In the genomic region with DNA sequence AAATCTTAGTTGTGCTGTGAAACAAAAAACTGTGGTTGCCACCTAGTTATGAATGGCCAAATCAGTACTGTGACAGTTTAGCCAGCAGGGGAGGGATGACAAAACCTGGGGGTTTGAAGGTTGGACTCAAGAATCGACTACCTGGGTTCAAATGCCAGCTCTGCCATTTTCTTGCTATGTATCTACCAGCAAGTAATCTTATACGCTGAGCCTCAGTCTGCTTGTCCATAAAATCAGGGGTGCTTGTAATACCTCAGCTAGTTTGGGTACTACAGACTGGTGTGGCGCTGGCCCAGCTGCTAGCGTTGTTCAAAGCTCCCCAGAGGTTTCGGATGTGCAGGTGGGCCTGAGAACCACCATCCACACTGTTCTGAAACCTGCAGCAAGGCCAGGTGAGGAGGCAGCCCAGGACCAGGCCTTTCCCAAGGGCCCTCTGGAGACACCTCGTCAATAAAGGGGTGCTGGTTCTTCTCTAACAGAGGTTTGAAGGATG, we compare ENCODE assay signal across 12 cellular contexts. TPM values are rescaled to one million over a fixed set of nuclear protein-coding genes. Genes with fewer than 3 reads are reported as not detected.
DNase-seq lines count a peak whose midpoint lies in the region; ATAC-seq, FAIRE-seq and TF ChIP-seq lines count a peak whose summit lies in the region.
"Had no signal": no experiment of that assay in that cellular context is flagged by ENCODE, and none has a peak within 500 bp of the region (broad histone marks: within the 10 kb centered on the region; RNA-seq: fewer than 3 reads in every experiment).

No MANE protein-coding gene starts in this region.

- H3K79me2 ChIP-seq in HepG2 (ENCODE audit: insufficient read depth, low read length) (peaks cover 67% of the 10 kb centered on the region), Loucy (ENCODE audit: insufficient read depth, low read length) (peaks cover 65% of the 10 kb centered on the region)

- H3K9me3 ChIP-seq in HepG2 (ENCODE audit: low read length) (no peaks in the 10 kb centered on the region), right lobe of liver (no peaks in the 10 kb centered on the region), Loucy (ENCODE audit: insufficient read depth, low read depth, low read length) (no peaks in the 10 kb centered on the region), vagina (no peaks in the 10 kb centered on the region)

- TF ChIP-seq POLR2A in HepG2 (IDR thresholded peaks at IDR 0.05; ENCODE audit: insufficient read depth in 1 of 2, low read depth in 2 of 2, low read length in 2 of 2) (no peak), right lobe of liver (IDR thresholded peaks at IDR 0.05) (no peak), vagina (IDR thresholded peaks at IDR 0.05) (no peak)

- DNase-seq in HepG2 (ENCODE audit: low spot score), result no peak
- no peak for DNase-seq in right lobe of liver
- DNase-seq in NCI-H1694 treated with DMSO at 0.1 percent for 48 hours (lab: John Stamatoyannopoulos, UW), result no peak
- no peak for DNase-seq in H4 (ENCODE audit: low spot score)
- DNase-seq in vagina (ENCODE audit: extremely low spot score in 2 of 2), result no peak
- no peak for DNase-seq in NCI-H226
- DNase-seq: foreskin melanocyte; NCI-H2081 treated with DMSO at 0.1 percent for 48 hours; stimulated activated naive B cell treated with anti-CD40 and anti-IgM and Interleukin-4, amounts not matched to agents 10 μg/mL and 1 μg/mL and 100 μg/mL, for 72 hours had no signal

- TF ChIP-seq EP300 in HepG2 (IDR thresholded peaks at IDR 0.05; ENCODE audit: low read depth in 2 of 2, low read length in 2 of 2) (no peak), HepG2 (CRISPR knock-in tag; IDR thresholded peaks at IDR 0.05; ENCODE audit: borderline replicate concordance) (no peak)

- H4K20me1 ChIP-seq in HepG2 (ENCODE audit: insufficient read depth, low read length), result no peaks in the 10 kb centered on the region
- H4K20me1 ChIP-seq in Loucy (ENCODE audit: insufficient read depth, low read length, poor library complexity, severe bottlenecking), result no peaks in the 10 kb centered on the region

- H3K9ac ChIP-seq in HepG2 (ENCODE audit: insufficient read depth, low read depth, low read length) (no peak overlapping the region), Loucy (ENCODE audit: low read depth, low read length, poor library complexity, severe bottlenecking) (peak overlapping the region; percentile 90)

- CTCF ChIA-PET in HepG2 (lab: Yijun Ruan, JAX; ENCODE audit: low intra/inter-chr PET ratio, low total read pairs), result no interaction called here

- ATAC-seq in HepG2 (peak; percentile 15; the same call in 1 of the 3 replicates), right lobe of liver (no peak), HG02763 (IDR thresholded peaks at IDR 0.05; ENCODE audit: unreplicated experiment) (peak; percentile 33)

- H3K27ac ChIP-seq in HepG2 (ENCODE audit: extremely low read length, insufficient read depth, low read length) (no peak overlapping the region), right lobe of liver (no peak overlapping the region), vagina (no peak overlapping the region)

- TF ChIP-seq CTCF in HepG2 (CRISPR knock-in tag; IDR thresholded peaks at IDR 0.05) (no peak), right lobe of liver (IDR thresholded peaks at IDR 0.05) (no peak), Loucy (conservative IDR thresholded peaks at IDR 0.05; ENCODE audit: low read length) (peak; percentile 28), vagina (IDR thresholded peaks at IDR 0.05) (no peak)

- no peaks in the 10 kb centered on the region for H3K27me3 ChIP-seq in HepG2 (ENCODE audit: control insufficient read depth in 1 of 2, insufficient read depth in 2 of 2, low read length in 2 of 2)
- H3K27me3 ChIP-seq in right lobe of liver, result no peaks in the 10 kb centered on the region
- no peaks in the 10 kb centered on the region for H3K27me3 ChIP-seq in Loucy (ENCODE audit: insufficient read depth, low read length, poor library complexity, severe bottlenecking)
- H3K27me3 ChIP-seq in vagina, result no peaks in the 10 kb centered on the region

- no peak for FAIRE-seq in HepG2 (lab: Jason Lieb, UNC)

- H2AFZ ChIP-seq in HepG2 (ENCODE audit: low read length), result no peak overlapping the region
- no peak overlapping the region for H2AFZ ChIP-seq in Loucy (ENCODE audit: low read length)

- H3K36me3 ChIP-seq in HepG2 (replicated peaks in 1 of 2; ENCODE audit: control insufficient read depth in 1 of 2, insufficient read depth in 2 of 2, low read length in 2 of 2) (peaks cover 24 to 70% of the 10 kb centered on the region in 2 experiments), right lobe of liver (no peaks in the 10 kb centered on the region), Loucy (ENCODE audit: insufficient read depth, low read length) (peaks cover 29% of the 10 kb centered on the region; the same call in 1 of the 2 replicates), vagina (no peaks in the 10 kb centered on the region)

- H3K4me1 ChIP-seq in HepG2 (ENCODE audit: insufficient read depth, low read length), result peaks cover 53% of the 10 kb centered on the region
- H3K4me1 ChIP-seq in right lobe of liver, result peaks cover 0 to 2% (median 0%) of the 10 kb centered on the region in 4 donors
- H3K4me1 ChIP-seq in Loucy (ENCODE audit: insufficient read depth, low read length, poor library complexity, severe bottlenecking), result peaks cover 93% of the 10 kb centered on the region
- peaks cover 47% of the 10 kb centered on the region for H3K4me1 ChIP-seq in vagina

- POLR2A ChIA-PET in HepG2 (lab: Yijun Ruan, JAX), result interaction anchor here (1.2 to 2.0 kb wide), 3 partner anchors 7 to 40 kb away, joined by 3 to 6 read pairs (median 5); partner anchors contain the start of gene TRAM2

- in situ Hi-C loops in HepG2 (cut with HindIII; ENCODE audit: extremely low pct_ligation_motif_present, low pct_unique_long_range_greater_than_20kb), result no loop called here

- TF ChIP-seq RAD21 in HepG2 (CRISPR knock-in tag; IDR thresholded peaks at IDR 0.05), result no peak

- WGBS in HepG2 (ENCODE audit: low lambda C conversion rate), result 97% methylated on average over 6 of the region's 6 CpGs
- WGBS in right lobe of liver (ENCODE audit: insufficient coverage, low coverage, low lambda C conversion rate, missing lambda C conversion rate), result 83% methylated on average over 4 of the region's 6 CpGs

- no peaks in the 10 kb centered on the region for H3K9me2 ChIP-seq in Loucy (replicated peaks; ENCODE audit: low read depth, low read length)

- H3K4me3 ChIP-seq in HepG2 (replicated peaks in 1 of 3; ENCODE audit: insufficient read depth in 1 of 3, low read depth in 2 of 3, low read length in 3 of 3), result no peak overlapping the region
- H3K4me3 ChIP-seq in right lobe of liver, result no peak overlapping the region
- peak overlapping the region; percentile 61 for H3K4me3 ChIP-seq in Loucy (ENCODE audit: low read length, poor library complexity, severe bottlenecking)
- no peak overlapping the region for H3K4me3 ChIP-seq in vagina
- H3K4me3 ChIP-seq: lung had no signal

- peaks cover 36% of the 10 kb centered on the region for H3F3A ChIP-seq in Loucy (ENCODE audit: low read depth)

- intact Hi-C loops in HepG2 (cut with micrococcal nuclease; ENCODE audit: unreplicated experiment), result no loop called here
- intact Hi-C loops in right lobe of liver (cut with DNase I), result no loop called here
- intact Hi-C loops in vagina (cut with DNase I), result no loop called here

- no peak overlapping the region for H3K4me2 ChIP-seq in HepG2 (ENCODE audit: low read depth, low read length)
- peak overlapping the region; percentile 79 for H3K4me2 ChIP-seq in Loucy (ENCODE audit: low read depth, low read length, poor library complexity, severe bottlenecking)

- no TSS peak for BruUV-seq in HepG2 (replicated peaks; lab: Mats Ljungman, UMichigan)

TF ChIP-seq in HepG2, 621 proteins besides CTCF, POLR2A, EP300 and RAD21 (continues in another document):
- no peak for TF ChIP-seq NR3C1 (CRISPR knock-in tag; IDR thresholded peaks at IDR 0.05)

RNA-seq across cellular contexts. Expression of gene TRAM2, which starts 40.4 kb away (rescaled TPM):
- 40.5 and 49.1 TPM in 2 replicates for total RNA-seq in HepG2 (2016; rRNA removed; fragmentation: Illumina TruSeq; extraction: Trizol)
- total RNA-seq in HepG2 (2016; cell fraction: cytosol; rRNA removed; fragmentation: Illumina TruSeq; extraction: Trizol; ENCODE audit: low read depth), result 4.0 and 4.7 TPM in 2 replicates
- 36.8 and 47.0 TPM in 2 replicates for total RNA-seq in HepG2 (2016; cell fraction: insoluble cytoplasmic fraction; rRNA removed; fragmentation: Illumina TruSeq; extraction: Trizol)
- 24.9 and 25.7 TPM in 2 replicates for total RNA-seq in HepG2 (2016; cell fraction: membrane; rRNA removed; fragmentation: Illumina TruSeq; extraction: Trizol)
- 50.0 and 60.1 TPM in 2 replicates for total RNA-seq in HepG2 (2016; cell fraction: nucleus; rRNA removed; fragmentation: Illumina TruSeq; extraction: Trizol)
- polyA plus RNA-seq in HepG2 (2011; rRNA removed), result 68.2 and 72.5 TPM in 2 replicates
- polyA plus RNA-seq in HepG2 (2011; cell fraction: cytosol; rRNA removed), result 51.1 and 62.3 TPM in 2 replicates
- polyA plus RNA-seq in HepG2 (2011; cell fraction: nucleus; rRNA removed), result 100.0 and 109 TPM in 2 replicates
- 42.0 and 55.5 TPM in 2 replicates for polyA plus RNA-seq in HepG2 (2012)
- polyA plus RNA-seq in HepG2 (2016; cell fraction: cytosol; fragmentation: Illumina TruSeq; extraction: Trizol; ENCODE audit: low read depth), result 2.3 and 2.5 TPM in 2 replicates
- polyA plus RNA-seq in HepG2 (2016; cell fraction: insoluble cytoplasmic fraction; fragmentation: Illumina TruSeq; extraction: Trizol; ENCODE audit: low read depth), result 27.8 and 31.3 TPM in 2 replicates
- polyA plus RNA-seq in HepG2 (2016; cell fraction: membrane; fragmentation: Illumina TruSeq; extraction: Trizol; ENCODE audit: low read depth), result 11.1 and 12.4 TPM in 2 replicates
- polyA plus RNA-seq in HepG2 (2016; cell fraction: nucleus; fragmentation: Illumina TruSeq; extraction: Trizol; ENCODE audit: insufficient read depth, low read depth), result 72.8 and 73.2 TPM in 2 replicates
- polyA minus RNA-seq in HepG2 (2011; rRNA and poly(A)+ RNA removed; ENCODE audit: low replicate concordance), result 21.3 and 119 TPM in 2 replicates
- polyA minus RNA-seq in HepG2 (2011; cell fraction: cytosol; rRNA and poly(A)+ RNA removed), result 67.1 and 80.2 TPM in 2 replicates
- 60.0 and 64.5 TPM in 2 replicates for polyA minus RNA-seq in HepG2 (2011; cell fraction: nucleus; rRNA and poly(A)+ RNA removed)
- 10 to 100 TPM; 16.1 to 24.8 (median 17.8) TPM for total RNA-seq in right lobe of liver
- 28.2 and 29.7 TPM in 2 replicates for total RNA-seq in H4 (2014; rRNA removed; shearing (Covaris generic))
- total RNA-seq in vagina, result 11.0 TPM

Comparison
In these comparisons a context has a peak if more than half of its experiments do, and no peak if none do; other contexts are left out.
1. ATAC-seq: peak in HepG2 (single experiment) and HG02763 (single experiment); none in right lobe of liver (0 of 4).